Comparison of ENCODE assay signal across 12 cellular contexts in the genomic region with DNA sequence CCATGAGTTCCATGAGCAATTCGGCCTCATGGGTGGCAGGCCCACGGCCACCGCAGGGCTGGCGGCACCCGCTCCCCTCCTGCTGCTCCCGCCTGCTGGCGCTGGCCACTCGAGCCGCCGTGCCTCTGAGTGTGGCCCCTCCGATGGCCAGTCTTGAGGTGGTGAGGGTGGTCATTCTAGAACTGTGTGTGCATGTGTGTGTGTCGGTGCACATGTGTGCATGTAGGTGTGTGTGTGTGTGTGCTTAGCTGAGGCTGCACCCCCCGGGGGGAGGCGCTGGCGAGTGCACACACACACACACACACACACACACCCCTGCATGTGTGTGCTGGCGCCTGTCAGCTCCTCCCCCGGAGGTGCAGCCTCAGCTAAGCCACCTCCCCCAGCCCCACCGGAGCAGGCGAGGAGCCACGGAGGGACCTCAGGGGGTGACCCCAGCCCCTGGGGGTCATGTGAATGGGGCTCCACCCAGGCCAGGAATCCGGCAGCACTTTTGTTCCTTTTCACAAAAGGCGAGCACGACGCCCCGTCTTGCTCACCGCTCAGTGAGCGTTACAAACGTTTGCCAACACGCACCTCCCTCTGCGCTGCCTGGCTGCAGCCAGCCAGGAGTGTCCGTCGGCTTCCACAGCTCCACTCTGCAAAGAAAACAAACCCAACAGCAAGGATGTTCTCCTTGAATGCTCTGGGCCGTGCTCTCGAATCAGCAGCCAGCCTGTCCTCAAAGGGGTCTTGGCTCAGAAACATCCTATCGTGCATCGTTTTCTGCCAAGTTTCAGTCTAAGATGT. TPM values are rescaled to one million over a fixed set of nuclear protein-coding genes. Genes with fewer than 3 reads are reported as not detected.
DNase-seq lines count a peak whose midpoint lies in the region; ATAC-seq, FAIRE-seq and TF ChIP-seq lines count a peak whose summit lies in the region.
"Had no signal": no experiment of that assay in that cellular context is flagged by ENCODE, and none has a peak within 500 bp of the region (broad histone marks: within the 10 kb centered on the region; RNA-seq: fewer than 3 reads in every experiment).

No MANE protein-coding gene starts in this region.

- H3K9me3 ChIP-seq in HUES6 (ENCODE audit: control insufficient read depth, insufficient read depth, low read depth, low read length) (no peaks in the 10 kb centered on the region), colonic mucosa (no peaks in the 10 kb centered on the region)
- H3K9me3 ChIP-seq: ovary had no signal

- H3K4me1 ChIP-seq in HUES6 (ENCODE audit: control insufficient read depth, insufficient read depth, low read length): peaks cover 50% of the 10 kb centered on the region
- peaks cover 4% of the 10 kb centered on the region for H3K4me1 ChIP-seq in colonic mucosa

- peaks cover 15% of the 10 kb centered on the region for H3K27me3 Mint-ChIP-seq in mesothelial cell of epicardium (ENCODE audit: low read depth)

- peaks cover 24% of the 10 kb centered on the region for H3K4me1 Mint-ChIP-seq in mesothelial cell of epicardium

- DNase-seq in AG08396 (ENCODE audit: low spot score) (peak; percentile 56), ecto neural progenitor cell (ENCODE audit: low spot score) (peak; percentile 79), mesothelial cell of epicardium (ENCODE audit: low spot score in 2 of 2, unreplicated experiment in 2 of 2) (no peak), LoVo (ENCODE audit: low spot score) (no peak), colonic mucosa (no peak), HTR-8/SVneo (ENCODE audit: insufficient read length, low spot score) (no peak)
- DNase-seq: DMS153; stimulated activated CD8-positive, alpha-beta memory T cell treated with anti-CD3 and anti-CD28 coated beads, Interleukin-4, amount 100 ng/mL, for 48 hours had no signal

- H3K27ac ChIP-seq in HUES6 (ENCODE audit: low read depth, low read length) (no peak overlapping the region), colonic mucosa (no peak overlapping the region)
- H3K27ac ChIP-seq: ovary had no signal

- intact Hi-C loops in colonic mucosa (cut with DNase I): no loop called here

- ATAC-seq in GM21381 (IDR thresholded peaks at IDR 0.05; ENCODE audit: unreplicated experiment): no peak

- no peaks in the 10 kb centered on the region for H3K9me3 Mint-ChIP-seq in mesothelial cell of epicardium

- TF ChIP-seq CTCF in mesothelial cell of epicardium (IDR thresholded peaks at IDR 0.05; ENCODE audit: unreplicated experiment): no peak
- TF ChIP-seq CTCF in colonic mucosa (IDR thresholded peaks at IDR 0.05): no peak

- H3K9ac ChIP-seq in HUES6 (ENCODE audit: low read length): peak overlapping the region; percentile 22
- H3K9ac ChIP-seq in colonic mucosa (ENCODE audit: low read depth in 2 of 2, low read length in 2 of 2): no peak overlapping the region

- H3K27ac Mint-ChIP-seq in mesothelial cell of epicardium: peak overlapping the region; percentile 10

- H3K27me3 ChIP-seq in HUES6 (ENCODE audit: control insufficient read depth, insufficient read depth, low read length): peaks cover 19% of the 10 kb centered on the region
- H3K27me3 ChIP-seq in colonic mucosa: peaks cover 14% of the 10 kb centered on the region
- H3K27me3 ChIP-seq: ovary had no signal

- no peaks in the 10 kb centered on the region for H3K36me3 ChIP-seq in HUES6 (ENCODE audit: control insufficient read depth, insufficient read depth, low read length)
- H3K36me3 ChIP-seq in colonic mucosa: no peaks in the 10 kb centered on the region
- H3K36me3 ChIP-seq: ovary had no signal

- H3K36me3 Mint-ChIP-seq in mesothelial cell of epicardium: no peaks in the 10 kb centered on the region

- no peak for FAIRE-seq in HTR-8/SVneo (lab: Jason Lieb, UNC)
- FAIRE-seq: frontal cortex had no signal

- peak overlapping the region; percentile 18 for H3K4me3 Mint-ChIP-seq in mesothelial cell of epicardium

- peak overlapping the region; percentile 21; the same call in 1 of the 2 replicates for H3K4me3 ChIP-seq in HUES6 (ENCODE audit: low read depth, low read length)
- no peak overlapping the region for H3K4me3 ChIP-seq in colonic mucosa
- H3K4me3 ChIP-seq: ovary had no signal

RNA-seq across cellular contexts. Expression of gene FGFRL1, which starts 29.9 kb away (rescaled TPM):
- 35.2 to 37.7 TPM (median 37.4 TPM) in 3 replicates for total RNA-seq in mesothelial cell of epicardium
- total RNA-seq in colonic mucosa: 10 to 100 TPM; 16.0 to 34.7 TPM

RNA-seq across cellular contexts. Expression of gene SLC26A1, which starts 48.1 kb away (rescaled TPM):
- total RNA-seq in mesothelial cell of epicardium (0.23 to 0.63 TPM (median 0.38 TPM) in 3 replicates), colonic mucosa (1 to 10 TPM in 1 of 2 donors, under 1 TPM in 1; 0.77 to 3.8 TPM)

RNA-seq across cellular contexts. Expression of gene IDUA, which starts 54.5 kb away (rescaled TPM):
- total RNA-seq in mesothelial cell of epicardium: 63.3 to 68.6 TPM (median 65.8 TPM) in 3 replicates
- total RNA-seq in colonic mucosa: 10 to 100 TPM; 18.8 to 22.4 TPM

Comparison
In these comparisons a context has a peak if more than half of its experiments do, and no peak if none do; other contexts are left out.
1. DNase-seq: peak in AG08396 (single experiment) and ecto neural progenitor cell (single experiment); none in mesothelial cell of epicardium (0 of 2), LoVo (single experiment), colonic mucosa (single experiment) and HTR-8/SVneo (single experiment).